ENCODE assay signal across 8 cellular contexts in the genomic region with DNA sequence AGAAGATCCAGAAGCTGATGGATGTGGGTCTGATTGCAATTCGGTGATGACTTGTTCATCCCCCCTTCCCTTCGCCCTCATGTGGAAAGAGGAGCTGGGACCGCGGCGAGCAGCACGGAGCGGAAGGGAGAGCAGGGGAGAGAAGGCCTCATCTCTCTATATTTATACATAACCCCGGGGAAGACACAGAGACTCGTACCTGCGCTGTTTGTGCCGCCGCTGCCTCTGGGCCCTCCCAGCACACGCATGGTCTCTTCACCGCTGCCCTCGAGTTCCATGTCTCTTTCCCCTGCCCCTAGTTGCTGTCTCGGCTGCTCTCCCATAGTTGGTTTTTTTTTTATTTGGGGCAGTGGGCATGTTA. TPM values are rescaled to one million over a fixed set of nuclear protein-coding genes. Genes with fewer than 3 reads are reported as not detected.
DNase-seq lines count a peak whose midpoint lies in the region; ATAC-seq and TF ChIP-seq lines count a peak whose summit lies in the region.
"Had no signal": no experiment of that assay in that cellular context is flagged by ENCODE, and none has a peak within 500 bp of the region (broad histone marks: within the 10 kb centered on the region; RNA-seq: fewer than 3 reads in every experiment).

No MANE protein-coding gene starts in this region.

- no peaks in the 10 kb centered on the region for H3K27me3 ChIP-seq in CD4-positive, alpha-beta T cell (ENCODE audit: control insufficient read depth, insufficient read depth, low read length)
- no peaks in the 10 kb centered on the region for H3K27me3 ChIP-seq in H9 (ENCODE audit: insufficient read depth, low read length)
- no peaks in the 10 kb centered on the region for H3K27me3 ChIP-seq in adipocyte (replicated peaks; ENCODE audit: control insufficient read depth, insufficient read depth, low read length)
- H3K27me3 ChIP-seq: heart right ventricle had no signal

- no peak overlapping the region for H4K91ac ChIP-seq in H9 (ENCODE audit: insufficient read length, low read depth, low read length)

- no peak overlapping the region for H3K4me3 ChIP-seq in adipocyte (ENCODE audit: low read length)
- H3K4me3 ChIP-seq: heart right ventricle had no signal

- H3K4me1 Mint-ChIP-seq in CD4-positive, alpha-beta T cell (ENCODE audit: low read depth) = peaks cover 48% of the 10 kb centered on the region
- H3K4me1 Mint-ChIP-seq in H9 (peaks cover 13 to 14% of the 10 kb centered on the region in 2 experiments), nephron progenitor cell (peaks cover 49% of the 10 kb centered on the region)

- peak overlapping the region; percentile 78 for H3K27ac Mint-ChIP-seq in CD4-positive, alpha-beta T cell
- H3K27ac Mint-ChIP-seq in H9 (peak overlapping the region; percentile 62 to 91 (median 88); a peak in 4 of 7 replicates), nephron progenitor cell (peak overlapping the region; percentile 98)

- H3K9me3 Mint-ChIP-seq in CD4-positive, alpha-beta T cell = no peaks in the 10 kb centered on the region
- H3K9me3 Mint-ChIP-seq in H9 (no peaks in the 10 kb centered on the region; a peak in 1 of 5 replicates), nephron progenitor cell (no peaks in the 10 kb centered on the region)

- H2AK5ac ChIP-seq in H9 (ENCODE audit: insufficient read length, low read length) = no peak overlapping the region

- no peak overlapping the region for H2BK12ac ChIP-seq in H9 (ENCODE audit: insufficient read length, low read depth, low read length)

- no peak for DNase-seq in CD4-positive, alpha-beta T cell
- DNase-seq in H9 = no peak
- DNase-seq in adipocyte (ENCODE audit: low read depth) = no peak
- DNase-seq in nephron progenitor cell = no peak
- DNase-seq in GM19240 (ENCODE audit: insufficient read length, low spot score) = no peak
- DNase-seq in NCI-H2227 treated with DMSO at 0.1 percent for 48 hours (lab: John Stamatoyannopoulos, UW) = no peak

- H3K27me3 Mint-ChIP-seq in CD4-positive, alpha-beta T cell = no peaks in the 10 kb centered on the region
- H3K27me3 Mint-ChIP-seq in H9 (ENCODE audit: low read depth) (no peaks in the 10 kb centered on the region), nephron progenitor cell (ENCODE audit: low read depth, poor library complexity) (no peaks in the 10 kb centered on the region)

- ATAC-seq in CD4-positive, alpha-beta T cell (ENCODE audit: poor library complexity) = no peak
- ATAC-seq in HG02759 (IDR thresholded peaks at IDR 0.05; ENCODE audit: unreplicated experiment) = no peak

- no peaks in the 10 kb centered on the region for H3K23me2 ChIP-seq in H9 (ENCODE audit: insufficient read length, low read depth, low read length, poor library complexity, severe bottlenecking)

- H4K8ac ChIP-seq in H9 (replicated peaks; ENCODE audit: insufficient read length, low read depth, low read length) = no peak overlapping the region

- intact Hi-C loops in CD4-positive, alpha-beta T cell (cut with DNase I, micrococcal nuclease) = loop anchor here (1.0 to 5.0 kb wide), 6 partner anchors 17 to 448 kb away; partner anchors contain the start of genes STIP1 (in 2 of the 2) and PLCB3 (in 1 of the 2)

- TF ChIP-seq CTCF in CD4-positive, alpha-beta T cell (IDR thresholded peaks at IDR 0.05) = no peak
- no peak for TF ChIP-seq CTCF in H9 (conservative IDR thresholded peaks at IDR 0.05)
- TF ChIP-seq CTCF in nephron progenitor cell (IDR thresholded peaks at IDR 0.05) = no peak

- H3K23ac ChIP-seq in H9 (ENCODE audit: insufficient read length, low read depth, low read length) = no peak overlapping the region

- H3K4me3 Mint-ChIP-seq in CD4-positive, alpha-beta T cell = no peak overlapping the region
- H3K4me3 Mint-ChIP-seq in H9 (peak overlapping the region in 1 of 2 experiments; percentile 16; a peak in 1 of 5 replicates), nephron progenitor cell (no peak overlapping the region)

- POLR2A ChIA-PET in CD4-positive, alpha-beta T cell (lab: Charles Lee) = interaction anchor here (0.7 to 7.1 kb wide), 16 partner anchors 11 to 113 kb away, joined by 3 to 116 read pairs (median 20); partner anchors contain the start of genes BAD, CATSPERZ, DNAJC4 and ESRRA

- H2BK5ac ChIP-seq in H9 (ENCODE audit: insufficient read length, low read length) = no peak overlapping the region

- H2AFZ ChIP-seq in H9 (ENCODE audit: low read length) = no peak overlapping the region

- no peaks in the 10 kb centered on the region for H3K79me1 ChIP-seq in H9 (ENCODE audit: insufficient read depth, low read depth, low read length, poor library complexity, severe bottlenecking)

- H4K5ac ChIP-seq in H9 (ENCODE audit: insufficient read length, low read depth, low read length) = no peak overlapping the region

- H3K4me1 ChIP-seq in H9 (ENCODE audit: insufficient read depth, low read length) = no peaks in the 10 kb centered on the region
- peaks cover 9% of the 10 kb centered on the region for H3K4me1 ChIP-seq in adipocyte (ENCODE audit: control insufficient read depth, insufficient read depth, low read length)

- H3T11ph ChIP-seq in H9 (ENCODE audit: low read length) = no peak overlapping the region

- CTCF ChIA-PET in CD4-positive, alpha-beta T cell (lab: Charles Lee) = interaction anchor here (0.6 to 5.4 kb wide), 29 partner anchors 9 to 204 kb away, joined by 3 to 123 read pairs (median 5); partner anchors contain the start of genes BAD, CATSPERZ, ESRRA and FKBP2

- H3K18ac ChIP-seq in H9 (ENCODE audit: insufficient read length, low read depth, low read length) = no peak overlapping the region

- WGBS in H9 (ENCODE audit: extremely low coverage, insufficient read length, low lambda C conversion rate) = no CpG with 5 or more reads among the region's 16 CpGs

- H3K79me2 ChIP-seq in H9 (ENCODE audit: insufficient read depth, low read length) = no peaks in the 10 kb centered on the region

- H3K9ac ChIP-seq in H9 (ENCODE audit: extremely low read depth, insufficient read length, low read length) (no peak overlapping the region), adipocyte (ENCODE audit: low read length) (peak overlapping the region; percentile 22)

- H2BK120ac ChIP-seq in H9 (ENCODE audit: low read depth, low read length, poor library complexity, severe bottlenecking) = no peak overlapping the region

- no peak overlapping the region for H3K14ac ChIP-seq in H9 (ENCODE audit: insufficient read depth, low read length)

- H3K36me3 Mint-ChIP-seq in CD4-positive, alpha-beta T cell (ENCODE audit: low read depth) = peaks cover 80% of the 10 kb centered on the region
- H3K36me3 Mint-ChIP-seq in H9 (ENCODE audit: insufficient read depth in 1 of 3, low read depth in 3 of 3) (peaks cover 43 to 81% (median 72%) of the 10 kb centered on the region in 3 experiments; a peak in 6 of 7 replicates), nephron progenitor cell (ENCODE audit: low read depth) (peaks cover 49% of the 10 kb centered on the region)

- no peak overlapping the region for H2BK20ac ChIP-seq in H9 (ENCODE audit: low read depth, low read length, poor library complexity, severe bottlenecking)

- H2BK15ac ChIP-seq in H9 (ENCODE audit: low read depth, low read length) = no peak overlapping the region

- H3K9me3 ChIP-seq in CD4-positive, alpha-beta T cell (ENCODE audit: control insufficient read depth, low read length) = no peaks in the 10 kb centered on the region
- no peaks in the 10 kb centered on the region for H3K9me3 ChIP-seq in H9 (ENCODE audit: control insufficient read depth, low read depth, low read length)
- no peaks in the 10 kb centered on the region for H3K9me3 ChIP-seq in adipocyte (ENCODE audit: control insufficient read depth, low read length)
- H3K9me3 ChIP-seq: heart right ventricle had no signal

- H3K36me3 ChIP-seq in adipocyte (ENCODE audit: control insufficient read depth, insufficient read depth, low read length, severe bottlenecking) = peaks cover 56% of the 10 kb centered on the region

- H3K4ac ChIP-seq in H9 (ENCODE audit: low read depth, low read length) = no peak overlapping the region

- H3K56ac ChIP-seq in H9 (ENCODE audit: insufficient read length, low read depth, low read length) = no peak overlapping the region

- H4K20me1 ChIP-seq in H9 (ENCODE audit: control insufficient read depth, insufficient read depth, insufficient read length) = no peaks in the 10 kb centered on the region

- no peak overlapping the region for H3K27ac ChIP-seq in CD4-positive, alpha-beta T cell (ENCODE audit: low read depth, low read length)
- H3K27ac ChIP-seq in H9 (ENCODE audit: insufficient read length, low read depth, low read length) = no peak overlapping the region

- H3K4me2 ChIP-seq in H9 (ENCODE audit: insufficient read depth, insufficient read length, low read length) = no peak overlapping the region

RNA-seq across cellular contexts. Expression of gene FERMT3, which starts 2.5 kb away (rescaled TPM):
- 10 to 100 TPM; 55.8 to 61.1 TPM for total RNA-seq in CD4-positive, alpha-beta T cell
- 6.6 and 10.6 TPM in 2 replicates for total RNA-seq in H9 (2021)

RNA-seq across cellular contexts. Expression of gene STIP1, which starts 18.1 kb away (rescaled TPM):
- total RNA-seq in CD4-positive, alpha-beta T cell = 10 to 100 TPM; 29.0 to 37.5 TPM
- total RNA-seq in H9 (2021) = 331 and 338 TPM in 2 replicates

RNA-seq across cellular contexts. Expression of gene TRPT1, which starts 21.9 kb away (rescaled TPM):
- total RNA-seq in CD4-positive, alpha-beta T cell = 10 to 100 TPM; 11.3 to 11.5 TPM
- 31.5 and 33.6 TPM in 2 replicates for total RNA-seq in H9 (2021)

RNA-seq across cellular contexts. Expression of gene NUDT22, which starts 22.0 kb away (rescaled TPM):
- 10 to 100 TPM; 26.8 to 26.9 TPM for total RNA-seq in CD4-positive, alpha-beta T cell
- total RNA-seq in H9 (2021) = 39.6 and 45.8 TPM in 2 replicates

RNA-seq across cellular contexts. Expression of gene DNAJC4, which starts 26.3 kb away (rescaled TPM):
- 10 to 100 TPM; 35.9 to 37.9 TPM for total RNA-seq in CD4-positive, alpha-beta T cell
- 21.0 and 24.2 TPM in 2 replicates for total RNA-seq in H9 (2021)
